In the genomic region with DNA sequence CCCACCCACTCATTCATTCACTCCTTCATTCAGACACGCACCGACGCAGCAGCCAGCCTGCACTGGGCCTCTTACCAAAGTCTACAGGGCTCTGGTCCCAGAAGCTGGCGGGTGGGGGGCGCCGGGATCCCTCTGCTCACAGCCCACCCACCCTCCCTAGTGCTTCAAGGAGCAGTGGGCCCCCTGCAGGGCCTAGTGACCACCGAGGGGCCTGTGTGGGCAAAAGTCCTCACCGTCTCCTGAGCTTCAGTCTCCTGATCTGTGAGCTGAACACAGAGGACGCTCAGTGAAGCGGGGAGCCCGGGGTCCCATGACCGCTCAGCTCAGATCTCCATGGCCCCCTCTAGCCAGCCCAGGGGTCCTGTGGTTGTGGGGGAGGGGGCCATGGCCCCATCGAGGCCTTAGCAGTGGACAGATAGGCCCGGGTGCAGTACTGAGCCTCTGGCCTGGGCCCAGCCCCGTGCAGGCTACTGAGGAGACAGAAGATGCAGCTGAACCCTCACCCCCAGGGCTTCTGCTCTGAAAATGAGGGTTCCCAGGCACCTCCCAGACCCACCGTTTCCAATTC, we compare ENCODE assay signal across 19 cellular contexts. TPM values are rescaled to one million over a fixed set of nuclear protein-coding genes. Genes with fewer than 3 reads are reported as not detected.
DNase-seq lines count a peak whose midpoint lies in the region; ATAC-seq, FAIRE-seq and TF ChIP-seq lines count a peak whose summit lies in the region.
"Had no signal": no experiment of that assay in that cellular context is flagged by ENCODE, and none has a peak within 500 bp of the region (broad histone marks: within the 10 kb centered on the region; RNA-seq: fewer than 3 reads in every experiment).

No MANE protein-coding gene starts in this region.

- TF ChIP-seq EP300 in K562 (IDR thresholded peaks at IDR 0.05; ENCODE audit: low read length) = no peak

- H3K4me3 ChIP-seq in K562 = no peak overlapping the region
- H3K4me3 ChIP-seq in lower lobe of right lung = no peak overlapping the region
- no peak overlapping the region for H3K4me3 ChIP-seq in psoas muscle

- intact Hi-C loops in K562 (cut with micrococcal nuclease) (no loop called here), lower lobe of right lung (cut with DNase I) (no loop called here), psoas muscle (cut with DNase I) (no loop called here)

- H3K27me3 ChIP-seq in K562 (ENCODE audit: control insufficient read depth in 2 of 2, insufficient read depth in 2 of 2, low read length in 2 of 2) = peaks cover 0 to 27% of the 10 kb centered on the region in 2 experiments; a peak in 3 of 5 replicates
- peaks cover 51% of the 10 kb centered on the region for H3K27me3 ChIP-seq in lower lobe of right lung (ENCODE audit: low read depth)
- H3K27me3 ChIP-seq in psoas muscle (ENCODE audit: insufficient read depth in 3 of 3, low read length in 2 of 3) = peaks cover 0 to 52% (median 14%) of the 10 kb centered on the region in 3 donors

- H2AFZ ChIP-seq in K562 (ENCODE audit: low read depth, low read length) = no peak overlapping the region

- no peak overlapping the region for H3K27ac ChIP-seq in K562 (ENCODE audit: extremely low read depth, low read depth, low read length)
- no peak overlapping the region for H3K27ac ChIP-seq in lower lobe of right lung
- H3K27ac ChIP-seq in psoas muscle = no peak overlapping the region
- H3K27ac ChIP-seq: HL-60 had no signal

- no peak for DNase-seq in HTR-8/SVneo (ENCODE audit: insufficient read length, low spot score)
- no peak for DNase-seq in K562 (ENCODE audit: extremely low read depth in 1 of 4, low spot score in 3 of 4)
- peak; percentile 35 for DNase-seq in lower lobe of right lung
- DNase-seq in psoas muscle = peak; percentile 3 to 45
- no peak for DNase-seq in mucosa of gallbladder (ENCODE audit: low spot score)
- DNase-seq in NCI-H2081 treated with DMSO at 0.1 percent for 48 hours (lab: John Stamatoyannopoulos, UW) = no peak
- DNase-seq: CD4-positive, CD25-positive, alpha-beta regulatory T cell; KG1; NCI-H1105; NCI-H146; NCI-H2081; NCI-H2171 treated with DMSO at 0.1 percent for 48 hours; NCI-H524 treated with DMSO at 0.1 percent for 48 hours; NCI-H82 had no signal

- POLR2A ChIA-PET in K562 (lab: Yijun Ruan, JAX) = interaction anchor here (0.6 to 1.6 kb wide), 4 partner anchors 12 to 172 kb away, joined by 3 to 5 read pairs (median 4); no protein-coding TSS in a partner anchor

- peaks cover 0 to 39% of the 10 kb centered on the region in 2 experiments; a peak in 4 of 5 replicates for H3K4me1 ChIP-seq in K562 (replicated peaks in 1 of 2; ENCODE audit: control insufficient read depth in 2 of 2, insufficient read depth in 2 of 2, low read length in 2 of 2)
- H3K4me1 ChIP-seq in lower lobe of right lung = no peaks in the 10 kb centered on the region
- H3K4me1 ChIP-seq in psoas muscle = no peaks in the 10 kb centered on the region

- TF ChIP-seq POLR2A in K562 (conservative IDR thresholded peaks at IDR 0.05) = no peak

- no peaks in the 10 kb centered on the region for H3K9me1 ChIP-seq in K562 (ENCODE audit: control insufficient read depth, insufficient read depth, low read length)

- no peaks in the 10 kb centered on the region for H3K79me2 ChIP-seq in K562 (ENCODE audit: control insufficient read depth, insufficient read depth, low read length)

- H3K9me3 ChIP-seq in K562 (replicated peaks; ENCODE audit: control insufficient read depth, insufficient read depth, low read depth, low read length) (no peaks in the 10 kb centered on the region), lower lobe of right lung (no peaks in the 10 kb centered on the region), psoas muscle (no peaks in the 10 kb centered on the region)

- TF ChIP-seq CTCF in K562 (IDR thresholded peaks at IDR 0.05 in 2 of 3, conservative IDR thresholded peaks at IDR 0.05 in 1 of 3; ENCODE audit: insufficient read depth in 2 of 3, low read depth in 1 of 3, low read length in 3 of 3) (no peak), lower lobe of right lung (IDR thresholded peaks at IDR 0.05) (no peak), psoas muscle (IDR thresholded peaks at IDR 0.05) (no peak)

- 44% methylated on average over 13 of the region's 16 CpGs for WGBS in K562 (ENCODE audit: insufficient coverage, low coverage, missing lambda C conversion rate)
- 89 to 91% (median 90%) methylated on average over 16 of the region's 16 CpGs for WGBS in psoas muscle, 3 donors

- H3K9ac ChIP-seq in K562 (ENCODE audit: insufficient read depth in 1 of 2, low read depth in 2 of 2, low read length in 2 of 2) = peak overlapping the region in 1 of 2 experiments; percentile 20; a peak in 1 of 4 replicates

- CTCF ChIA-PET in K562 (lab: Yijun Ruan, JAX; ENCODE audit: low intra/inter-chr PET ratio) = no interaction called here

- in situ Hi-C loops in K562 (cut with MboI) = no loop called here

- no peak for ATAC-seq in K562
- no peak for ATAC-seq in lower lobe of right lung
- ATAC-seq in psoas muscle = no peak
- ATAC-seq in GM18867 (IDR thresholded peaks at IDR 0.05; ENCODE audit: unreplicated experiment) = no peak
- ATAC-seq: Panc1 had no signal

- FAIRE-seq in HTR-8/SVneo (lab: Jason Lieb, UNC) (peak; percentile 42), K562 (lab: Jason Lieb, UNC) (no peak)
- FAIRE-seq: H54 had no signal

- no TSS peak for BruUV-seq in K562 (replicated peaks; lab: Mats Ljungman, UMichigan)

- H4K20me1 ChIP-seq in K562 (replicated peaks; ENCODE audit: control insufficient read depth, insufficient read depth, low read length) = peaks cover 15% of the 10 kb centered on the region

- no peaks in the 10 kb centered on the region for H3K36me3 ChIP-seq in K562 (ENCODE audit: control insufficient read depth, insufficient read depth, low read length)
- no peaks in the 10 kb centered on the region for H3K36me3 ChIP-seq in lower lobe of right lung
- no peaks in the 10 kb centered on the region for H3K36me3 ChIP-seq in psoas muscle (ENCODE audit: insufficient read depth in 1 of 2, low read depth in 1 of 2)

- TF ChIP-seq RAD21 in K562 (CRISPR knock-in tag; conservative IDR thresholded peaks at IDR 0.05 in 1 of 2, IDR thresholded peaks at IDR 0.05 in 1 of 2) = no peak

- no peak overlapping the region for H3K4me2 ChIP-seq in K562 (ENCODE audit: insufficient read depth, low read length)

RNA-seq across cellular contexts. Expression of gene MRGBP, which starts 33.4 kb away (rescaled TPM):
- total RNA-seq in K562 (2011; cell fraction: chromatin; rRNA removed; ENCODE audit: low replicate concordance) = 11.0 and 21.6 TPM in 2 replicates
- 16.4 and 17.2 TPM in 2 replicates for total RNA-seq in K562 (2011; cell fraction: nucleolus; rRNA removed)
- 12.8 and 15.0 TPM in 2 replicates for total RNA-seq in K562 (2011; cell fraction: nucleoplasm; rRNA removed)
- total RNA-seq in K562 (2014; rRNA removed) = 31.3 and 37.0 TPM in 2 replicates
- total RNA-seq in K562 (2014; rRNA removed; fragmentation: Illumina TruSeq; extraction: Trizol) = 18.1 TPM in 2 replicates
- 25.2 and 25.7 TPM in 2 replicates for total RNA-seq in K562 (2015; rRNA removed; fragmentation: Illumina TruSeq; extraction: Trizol)
- total RNA-seq in K562 (2021) = 25.1 and 26.1 TPM in 2 replicates
- 18.7 and 20.7 TPM in 2 replicates for polyA plus RNA-seq in K562 (2011; rRNA removed)
- 20.8 and 28.5 TPM in 2 replicates for polyA plus RNA-seq in K562 (2011; cell fraction: cytosol; rRNA removed)
- 27.0 and 39.1 TPM in 2 replicates for polyA plus RNA-seq in K562 (2011; cell fraction: nucleus; rRNA removed)
- 14.8 and 21.7 TPM in 2 replicates for polyA plus RNA-seq in K562 (2012)
- 18.4 and 21.0 TPM in 2 replicates for polyA plus RNA-seq in K562 (2014; fragmentation: Illumina TruSeq; extraction: Trizol)
- polyA plus RNA-seq in K562 (2014; fragmentation: Nextera tagmentation; extraction: Ambion mirVana) = 1 to 10 TPM; 1.9 to 2.8 TPM
- 26.3 and 26.7 TPM in 2 replicates for polyA plus RNA-seq in K562 (2014; rRNA removed)
- 12.7 and 15.7 TPM in 2 replicates for polyA minus RNA-seq in K562 (2011; rRNA and poly(A)+ RNA removed)
- 9.6 and 11.5 TPM in 2 replicates for polyA minus RNA-seq in K562 (2011; cell fraction: cytosol; rRNA and poly(A)+ RNA removed)
- 9.4 and 12.2 TPM in 2 replicates for polyA minus RNA-seq in K562 (2011; cell fraction: nucleus; rRNA and poly(A)+ RNA removed)
- 8.3 TPM for total RNA-seq in lower lobe of right lung
- total RNA-seq in psoas muscle = 1 to 10 TPM; 5.1 to 7.2 (median 5.7) TPM
- 10 to 100 TPM in 1 of 3 donors, 1 to 10 TPM in 2; 6.5 to 11.4 (median 7.8) TPM for polyA plus RNA-seq in psoas muscle
- total RNA-seq in mucosa of gallbladder = 8.9 TPM

RNA-seq across cellular contexts. Expression of gene OGFR, which starts 41.8 kb away (rescaled TPM):
- total RNA-seq in K562 (2011; cell fraction: chromatin; rRNA removed; ENCODE audit: low replicate concordance) = 16.5 and 43.5 TPM in 2 replicates
- total RNA-seq in K562 (2011; cell fraction: nucleolus; rRNA removed) = 33.8 and 38.4 TPM in 2 replicates
- 22.4 and 24.6 TPM in 2 replicates for total RNA-seq in K562 (2011; cell fraction: nucleoplasm; rRNA removed)
- 56.3 and 56.5 TPM in 2 replicates for total RNA-seq in K562 (2014; rRNA removed)
- total RNA-seq in K562 (2014; rRNA removed; fragmentation: Illumina TruSeq; extraction: Trizol) = 8.9 and 10.3 TPM in 2 replicates
- 17.5 and 18.7 TPM in 2 replicates for total RNA-seq in K562 (2015; rRNA removed; fragmentation: Illumina TruSeq; extraction: Trizol)
- 33.1 and 36.5 TPM in 2 replicates for total RNA-seq in K562 (2021)
- 23.3 and 25.4 TPM in 2 replicates for polyA plus RNA-seq in K562 (2011; rRNA removed)
- polyA plus RNA-seq in K562 (2011; cell fraction: cytosol; rRNA removed) = 15.8 and 36.7 TPM in 2 replicates
- 32.3 and 48.8 TPM in 2 replicates for polyA plus RNA-seq in K562 (2011; cell fraction: nucleus; rRNA removed)
- 21.1 and 26.0 TPM in 2 replicates for polyA plus RNA-seq in K562 (2012)
- 16.6 and 22.0 TPM in 2 replicates for polyA plus RNA-seq in K562 (2014; fragmentation: Illumina TruSeq; extraction: Trizol)
- under 1 TPM; 0.39 TPM for polyA plus RNA-seq in K562 (2014; fragmentation: Nextera tagmentation; extraction: Ambion mirVana)
- polyA plus RNA-seq in K562 (2014; rRNA removed) = 34.2 and 36.7 TPM in 2 replicates
- polyA minus RNA-seq in K562 (2011; rRNA and poly(A)+ RNA removed) = 17.7 and 23.1 TPM in 2 replicates
- 19.9 and 22.3 TPM in 2 replicates for polyA minus RNA-seq in K562 (2011; cell fraction: cytosol; rRNA and poly(A)+ RNA removed)
- 8.8 and 9.7 TPM in 2 replicates for polyA minus RNA-seq in K562 (2011; cell fraction: nucleus; rRNA and poly(A)+ RNA removed)
- 69.4 TPM for total RNA-seq in lower lobe of right lung
- total RNA-seq in psoas muscle = 10 to 100 TPM; 17.3 to 20.9 (median 19.4) TPM
- 10 to 100 TPM; 11.6 to 21.6 (median 15.5) TPM for polyA plus RNA-seq in psoas muscle
- 50.8 TPM for total RNA-seq in mucosa of gallbladder

RNA-seq across cellular contexts. Expression of gene COL9A3, which starts 54.0 kb away (rescaled TPM):
- 2.5 and 7.3 TPM in 2 replicates for total RNA-seq in K562 (2011; cell fraction: chromatin; rRNA removed; ENCODE audit: low replicate concordance)
- 4.0 and 4.9 TPM in 2 replicates for total RNA-seq in K562 (2011; cell fraction: nucleolus; rRNA removed)
- 2.8 and 4.0 TPM in 2 replicates for total RNA-seq in K562 (2011; cell fraction: nucleoplasm; rRNA removed)
- total RNA-seq in K562 (2014; rRNA removed) (0.77 and 1.9 TPM in 2 replicates), K562 (2014; rRNA removed; fragmentation: Illumina TruSeq; extraction: Trizol) (0.18 and 0.51 TPM in 2 replicates), K562 (2015; rRNA removed; fragmentation: Illumina TruSeq; extraction: Trizol) (0.98 and 1.4 TPM in 2 replicates), K562 (2021) (1.3 and 1.7 TPM in 2 replicates), lower lobe of right lung (0.89 TPM), psoas muscle (under 1 TPM in 3 of 4 donors, not detected in 1; 0.27 to 0.67 (median 0.40) TPM), mucosa of gallbladder (3.6 TPM)
- polyA plus RNA-seq in K562 (2011; rRNA removed) (1.3 and 2.5 TPM in 2 replicates), K562 (2014; fragmentation: Illumina TruSeq; extraction: Trizol) (0.48 and 0.76 TPM in 2 replicates), K562 (2014; fragmentation: Nextera tagmentation; extraction: Ambion mirVana) (under 1 TPM in 1 of 2 experiments, not detected in 1; 0.14 TPM), K562 (2014; rRNA removed) (3.0 and 3.6 TPM in 2 replicates), psoas muscle (under 1 TPM; 0.51 to 0.86 (median 0.67) TPM)
- polyA plus RNA-seq in K562 (2011; cell fraction: cytosol; rRNA removed) = 1.7 and 1.9 TPM in 2 replicates
- polyA plus RNA-seq in K562 (2011; cell fraction: nucleus; rRNA removed) = 12.1 and 20.8 TPM in 2 replicates
- polyA plus RNA-seq in K562 (2012) = 2.0 and 3.0 TPM in 2 replicates
- polyA minus RNA-seq in K562 (2011; rRNA and poly(A)+ RNA removed) = 0.35 and 0.87 TPM in 2 replicates
- polyA minus RNA-seq in K562 (2011; cell fraction: cytosol; rRNA and poly(A)+ RNA removed) = 1.3 TPM in 1 of 2 replicates, not detected in the other
- polyA minus RNA-seq in K562 (2011; cell fraction: nucleus; rRNA and poly(A)+ RNA removed) = 1.2 and 2.3 TPM in 2 replicates
- total RNA-seq: CD4-positive, CD25-positive, alpha-beta regulatory T cell had no signal
- polyA plus RNA-seq: CD4-positive, CD25-positive, alpha-beta regulatory T cell had no signal

RNA-seq across cellular contexts. Expression of gene NTSR1, which starts 54.2 kb away (rescaled TPM):
- total RNA-seq in K562 (2011; cell fraction: chromatin; rRNA removed; ENCODE audit: low replicate concordance) = 0.25 TPM in 1 of 2 replicates, not detected in the other
- total RNA-seq in K562 (2011; cell fraction: nucleolus; rRNA removed) = 0.17 TPM in 1 of 2 replicates, not detected in the other
- total RNA-seq in K562 (2011; cell fraction: nucleoplasm; rRNA removed) = 0.15 TPM in 2 replicates
- total RNA-seq in K562 (2014; rRNA removed) (0.41 TPM in 1 of 2 replicates, not detected in the other), K562 (2014; rRNA removed; fragmentation: Illumina TruSeq; extraction: Trizol) (0.04 TPM in 1 of 2 replicates, not detected in the other), K562 (2015; rRNA removed; fragmentation: Illumina TruSeq; extraction: Trizol) (0.14 and 0.15 TPM in 2 replicates), K562 (2021) (0.38 and 0.40 TPM in 2 replicates), lower lobe of right lung (not detected), psoas muscle (under 1 TPM in 1 of 4 donors, not detected in 3; 0.08 TPM), mucosa of gallbladder (0.40 TPM)
- polyA plus RNA-seq in K562 (2011; rRNA removed) (0.07 and 0.12 TPM in 2 replicates), K562 (2014; fragmentation: Illumina TruSeq; extraction: Trizol) (0.22 and 0.25 TPM in 2 replicates), K562 (2014; fragmentation: Nextera tagmentation; extraction: Ambion mirVana) (not detected), K562 (2014; rRNA removed) (0.04 and 0.12 TPM in 2 replicates), psoas muscle (under 1 TPM; 0.01 to 0.07 (median 0.04) TPM)
- polyA plus RNA-seq in K562 (2011; cell fraction: cytosol; rRNA removed) = 0.10 and 0.31 TPM in 2 replicates
- 0.13 and 0.24 TPM in 2 replicates for polyA plus RNA-seq in K562 (2011; cell fraction: nucleus; rRNA removed)
- polyA plus RNA-seq in K562 (2012) = 0.51 and 0.61 TPM in 2 replicates
- 0.06 and 0.07 TPM in 2 replicates for polyA minus RNA-seq in K562 (2011; rRNA and poly(A)+ RNA removed)
- polyA minus RNA-seq in K562 (2011; cell fraction: cytosol; rRNA and poly(A)+ RNA removed) = not detected in 2 replicates
- 0.13 TPM in 1 of 2 replicates, not detected in the other for polyA minus RNA-seq in K562 (2011; cell fraction: nucleus; rRNA and poly(A)+ RNA removed)
- total RNA-seq: SK-MEL-5 had no signal

Comparison
In these comparisons a context has a peak if more than half of its experiments do, and no peak if none do; other contexts are left out.
1. DNase-seq: peak in lower lobe of right lung (single experiment) and psoas muscle (2 of 2); none in HTR-8/SVneo (single experiment), K562 (0 of 4), mucosa of gallbladder (single experiment) and NCI-H2081 treated with DMSO at 0.1 percent for 48 hours (single experiment).